In genomic region chr4:99352602-99353580, GRCh38 we compare ENCODE assay signal across 17 cellular contexts. TPM values are rescaled to one million over a fixed set of nuclear protein-coding genes. Genes with fewer than 3 reads are reported as not detected.
DNase-seq lines count a peak whose midpoint lies in the region; ATAC-seq and TF ChIP-seq lines count a peak whose summit lies in the region.
"Had no signal": no experiment of that assay in that cellular context is flagged by ENCODE, and none has a peak within 500 bp of the region (broad histone marks: within the 10 kb centered on the region; RNA-seq: fewer than 3 reads in every experiment).

ADH1C (minus strand) TSS chr4:99352746; CDS start chr4:99352675, 71 bp downstream.

- H2BK15ac ChIP-seq in H9 (ENCODE audit: low read depth, low read length): no peak within 1 kb of the TSS

- no peak within 1 kb of the TSS for H2AK5ac ChIP-seq in H9 (ENCODE audit: insufficient read length, low read length)

- H3K9me3 ChIP-seq in colonic mucosa: no peaks in the 10 kb centered on the region
- H3K9me3 ChIP-seq in lower lobe of right lung: no peaks in the 10 kb centered on the region
- H3K9me3 ChIP-seq in smooth muscle cell (replicated peaks; ENCODE audit: low read depth): no peaks in the 10 kb centered on the region
- no peaks in the 10 kb centered on the region for H3K9me3 ChIP-seq in H9 (ENCODE audit: control insufficient read depth, low read depth, low read length)

- no peak within 1 kb of the TSS for H4K91ac ChIP-seq in H9 (ENCODE audit: insufficient read length, low read depth, low read length)

- no peaks in the 10 kb centered on the region for H3K23me2 ChIP-seq in H9 (ENCODE audit: insufficient read length, low read depth, low read length, poor library complexity, severe bottlenecking)

- H3T11ph ChIP-seq in H9 (ENCODE audit: low read length): no peak within 1 kb of the TSS

- peaks cover 8% of the 10 kb centered on the region for H3K4me1 Mint-ChIP-seq in activated naive CD8-positive, alpha-beta T cell treated with anti-CD3 and anti-CD28 coated beads, Interleukin-2, amount 50 U/mL, for 24 hours
- H3K4me1 Mint-ChIP-seq in H9: no peaks in the 10 kb centered on the region
- H3K4me1 Mint-ChIP-seq: T-helper 17 cell had no signal

- H3K27ac ChIP-seq in colonic mucosa (peak within 1 kb of the TSS; percentile 63), lower lobe of right lung (peak within 1 kb of the TSS; percentile 14), smooth muscle cell (ENCODE audit: low read depth) (no peak within 1 kb of the TSS), H9 (ENCODE audit: insufficient read length, low read depth, low read length) (no peak within 1 kb of the TSS)
- H3K27ac ChIP-seq: foreskin keratinocyte had no signal

- no peak within 1 kb of the TSS for H2BK20ac ChIP-seq in H9 (ENCODE audit: low read depth, low read length, poor library complexity, severe bottlenecking)

- intact Hi-C loops in colonic mucosa (cut with DNase I): no loop called here
- intact Hi-C loops in lower lobe of right lung (cut with DNase I): no loop called here

- 88% methylated on average over 11 of the region's 11 CpGs for WGBS in smooth muscle cell (ENCODE audit: low lambda C conversion rate)
- WGBS in H9 (ENCODE audit: extremely low coverage, insufficient read length, low lambda C conversion rate): 100% methylated on average over 2 of the region's 11 CpGs

- H3K56ac ChIP-seq in H9 (ENCODE audit: insufficient read length, low read depth, low read length): no peak within 1 kb of the TSS

- peaks cover 4% of the 10 kb centered on the region for H3K4me1 ChIP-seq in colonic mucosa
- no peaks in the 10 kb centered on the region for H3K4me1 ChIP-seq in lower lobe of right lung
- H3K4me1 ChIP-seq in smooth muscle cell (ENCODE audit: low read depth): no peaks in the 10 kb centered on the region
- H3K4me1 ChIP-seq in H9 (ENCODE audit: insufficient read depth, low read length): no peaks in the 10 kb centered on the region
- H3K4me1 ChIP-seq: foreskin keratinocyte had no signal

- no peaks in the 10 kb centered on the region for H3F3A ChIP-seq in smooth muscle cell (ENCODE audit: low read depth)

- no peaks in the 10 kb centered on the region for H3K27me3 Mint-ChIP-seq in activated naive CD8-positive, alpha-beta T cell treated with anti-CD3 and anti-CD28 coated beads, Interleukin-2, amount 50 U/mL, for 24 hours
- no peaks in the 10 kb centered on the region for H3K27me3 Mint-ChIP-seq in H9 (ENCODE audit: low read depth)

- H3K36me3 Mint-ChIP-seq in activated naive CD8-positive, alpha-beta T cell treated with anti-CD3 and anti-CD28 coated beads, Interleukin-2, amount 50 U/mL, for 24 hours (ENCODE audit: low read depth): no peaks in the 10 kb centered on the region
- H3K36me3 Mint-ChIP-seq in H9 (ENCODE audit: insufficient read depth in 1 of 3, low read depth in 3 of 3): peaks cover 0 to 10% (median 8%) of the 10 kb centered on the region in 3 experiments; a peak in 6 of 7 replicates

- no peak within 1 kb of the TSS for H3K4me2 ChIP-seq in smooth muscle cell
- H3K4me2 ChIP-seq in H9 (ENCODE audit: insufficient read depth, insufficient read length, low read length): no peak within 1 kb of the TSS

- no peak within 1 kb of the TSS for H3K4ac ChIP-seq in H9 (ENCODE audit: low read depth, low read length)

- H3K4me3 ChIP-seq in LNCaP clone FGC (ENCODE audit: low read depth, low read length) (peak within 1 kb of the TSS; percentile 28), colonic mucosa (peak within 1 kb of the TSS; percentile 20), lower lobe of right lung (peak within 1 kb of the TSS; percentile 9), smooth muscle cell (peak within 1 kb of the TSS; percentile 18)

- no peak within 1 kb of the TSS; the same call in 1 of the 2 replicates for H3K14ac ChIP-seq in H9 (ENCODE audit: insufficient read depth, low read length)

- H3K4me3 Mint-ChIP-seq in activated naive CD8-positive, alpha-beta T cell treated with anti-CD3 and anti-CD28 coated beads, Interleukin-2, amount 50 U/mL, for 24 hours: no peak within 1 kb of the TSS
- no peak within 1 kb of the TSS for H3K4me3 Mint-ChIP-seq in H9
- H3K4me3 Mint-ChIP-seq: T-helper 17 cell had no signal

- H3K79me2 ChIP-seq in smooth muscle cell (ENCODE audit: low read depth): no peaks in the 10 kb centered on the region
- no peaks in the 10 kb centered on the region for H3K79me2 ChIP-seq in H9 (ENCODE audit: insufficient read depth, low read length)

- no peak within 1 kb of the TSS for H4K5ac ChIP-seq in H9 (ENCODE audit: insufficient read length, low read depth, low read length)

- no peak within 1 kb of the TSS for H2BK120ac ChIP-seq in H9 (ENCODE audit: low read depth, low read length, poor library complexity, severe bottlenecking)

- no peak within 1 kb of the TSS for H2AFZ ChIP-seq in smooth muscle cell (ENCODE audit: low read depth)
- H2AFZ ChIP-seq in H9 (ENCODE audit: low read length): no peak within 1 kb of the TSS

- no peak within 1 kb of the TSS for H4K8ac ChIP-seq in H9 (replicated peaks; ENCODE audit: insufficient read length, low read depth, low read length)

- no peak within 1 kb of the TSS for H3K18ac ChIP-seq in H9 (ENCODE audit: insufficient read length, low read depth, low read length)

- peak; percentile 69 for DNase-seq in LNCaP clone FGC (ENCODE audit: low read depth)
- DNase-seq in colonic mucosa: peak; percentile 71
- DNase-seq in lower lobe of right lung: no peak
- no peak for DNase-seq in smooth muscle cell (lab: John Stamatoyannopoulos, UW; ENCODE audit: unreplicated experiment)
- DNase-seq in activated naive CD8-positive, alpha-beta T cell treated with anti-CD3 and anti-CD28 coated beads, Interleukin-2, amount 50 U/mL, for 24 hours: no peak
- DNase-seq in H9: no peak
- DNase-seq in stimulated activated naive CD4-positive, alpha-beta T cell (lab: John Stamatoyannopoulos, UW): no peak
- DNase-seq: activated CD8-positive, alpha-beta memory T cell treated with anti-CD3 and anti-CD28 coated beads for 24 hours; activated naive CD4-positive, alpha-beta T cell treated with Interleukin-2 at 50 U/mL for 16 hours; cortex of kidney; foreskin keratinocyte; GDM1; NCI-H2107; occipital lobe; substantia nigra; T-helper 17 cell had no signal

- H3K9ac ChIP-seq in colonic mucosa (ENCODE audit: low read depth in 2 of 2, low read length in 2 of 2): peak within 1 kb of the TSS in 1 of 2 donors; percentile 68
- H3K9ac ChIP-seq in smooth muscle cell (ENCODE audit: low read depth): no peak within 1 kb of the TSS
- H3K9ac ChIP-seq in H9 (ENCODE audit: extremely low read depth, insufficient read length, low read length): no peak within 1 kb of the TSS

- H3K9me3 Mint-ChIP-seq in activated naive CD8-positive, alpha-beta T cell treated with anti-CD3 and anti-CD28 coated beads, Interleukin-2, amount 50 U/mL, for 24 hours: peaks cover 5% of the 10 kb centered on the region
- H3K9me3 Mint-ChIP-seq in H9: peaks cover 25 to 30% of the 10 kb centered on the region in 2 experiments

- H4K20me1 ChIP-seq in smooth muscle cell (ENCODE audit: low read depth): no peaks in the 10 kb centered on the region
- H4K20me1 ChIP-seq in H9 (ENCODE audit: control insufficient read depth, insufficient read depth, insufficient read length): no peaks in the 10 kb centered on the region

- TF ChIP-seq CTCF in LNCaP clone FGC (IDR thresholded peaks at IDR 0.05; ENCODE audit: control insufficient read depth, extremely low read depth, insufficient read depth): no peak
- TF ChIP-seq CTCF in colonic mucosa (IDR thresholded peaks at IDR 0.05): no peak
- no peak for TF ChIP-seq CTCF in lower lobe of right lung (IDR thresholded peaks at IDR 0.05)
- no peak for TF ChIP-seq CTCF in smooth muscle cell (IDR thresholded peaks at IDR 0.05; ENCODE audit: borderline replicate concordance, insufficient read depth, poor library complexity, severe bottlenecking)
- TF ChIP-seq CTCF in H9 (conservative IDR thresholded peaks at IDR 0.05): no peak

- H3K27ac Mint-ChIP-seq in activated naive CD8-positive, alpha-beta T cell treated with anti-CD3 and anti-CD28 coated beads, Interleukin-2, amount 50 U/mL, for 24 hours: no peak within 1 kb of the TSS
- no peak within 1 kb of the TSS for H3K27ac Mint-ChIP-seq in H9
- H3K27ac Mint-ChIP-seq: T-helper 17 cell had no signal

- ATAC-seq in lower lobe of right lung (peak in 1 of 2 donors; percentile 67), HG02970 (IDR thresholded peaks at IDR 0.05; ENCODE audit: low FRiP score, unreplicated experiment) (no peak)
- ATAC-seq in activated naive CD8-positive, alpha-beta T cell treated with anti-CD3 and anti-CD28 coated beads, Interleukin-2, amount 50 U/mL, for 24 hours: no peak
- ATAC-seq: foreskin keratinocyte, T-helper 17 cell had no signal

- H3K79me1 ChIP-seq in H9 (ENCODE audit: insufficient read depth, low read depth, low read length, poor library complexity, severe bottlenecking): no peaks in the 10 kb centered on the region

- no peak within 1 kb of the TSS for H2BK5ac ChIP-seq in H9 (ENCODE audit: insufficient read length, low read length)

- H3K23ac ChIP-seq in H9 (ENCODE audit: insufficient read length, low read depth, low read length): no peak within 1 kb of the TSS

- H2BK12ac ChIP-seq in H9 (ENCODE audit: insufficient read length, low read depth, low read length): no peak within 1 kb of the TSS

- H3K27me3 ChIP-seq in colonic mucosa: no peaks in the 10 kb centered on the region
- H3K27me3 ChIP-seq in lower lobe of right lung (ENCODE audit: low read depth): no peaks in the 10 kb centered on the region
- H3K27me3 ChIP-seq in smooth muscle cell (ENCODE audit: low read depth): no peaks in the 10 kb centered on the region
- no peaks in the 10 kb centered on the region for H3K27me3 ChIP-seq in H9 (ENCODE audit: insufficient read depth, low read length)
- H3K27me3 ChIP-seq: foreskin keratinocyte had no signal

- H3K36me3 ChIP-seq in colonic mucosa: no peaks in the 10 kb centered on the region
- no peaks in the 10 kb centered on the region for H3K36me3 ChIP-seq in lower lobe of right lung
- H3K36me3 ChIP-seq in smooth muscle cell (ENCODE audit: low read depth): no peaks in the 10 kb centered on the region

RNA-seq across cellular contexts. Expression of gene ADH1C, which starts in this region (rescaled TPM):
- 100 to 1,000 TPM; 140 to 240 TPM for total RNA-seq in colonic mucosa
- 8.2 TPM for total RNA-seq in lower lobe of right lung
- total RNA-seq in smooth muscle cell: not detected in 2 replicates
- not detected in 2 replicates for polyA plus RNA-seq in smooth muscle cell
- total RNA-seq in H9 (2021): not detected in 2 replicates
- total RNA-seq: foreskin keratinocyte, occipital lobe, T-helper 17 cell had no signal
- polyA plus RNA-seq: foreskin keratinocyte had no signal

Comparison
In these comparisons a context has a peak if more than half of its experiments do, and no peak if none do; other contexts are left out.
1. RNA of gene ADH1C (total RNA-seq): 140 to 240 TPM in colonic mucosa; 8.2 TPM in lower lobe of right lung (single experiment), not detected in smooth muscle cell and not detected in H9; every median in the first group is over 10 times any median in the second.
2. DNase-seq: peak in LNCaP clone FGC (single experiment) and colonic mucosa (single experiment); none in lower lobe of right lung (single experiment), smooth muscle cell (single experiment), activated naive CD8-positive, alpha-beta T cell treated with anti-CD3 and anti-CD28 coated beads, Interleukin-2, amount 50 U/mL, for 24 hours (single experiment), H9 (single experiment) and stimulated activated naive CD4-positive, alpha-beta T cell (0 of 6).
3. H3K27ac ChIP-seq: peak in colonic mucosa (single experiment) and lower lobe of right lung (single experiment); none in smooth muscle cell (single experiment) and H9 (single experiment).
4. Peak in every context shown above with its lines, with median percentiles within 50 percentile points of each other: H3K4me3 ChIP-seq.